In genomic region chr5:81685481-81685880, GRCh38 we compare ENCODE assay signal across 25 cellular contexts.
"Had no signal": no experiment of that assay in that cellular context is flagged by ENCODE, and none has a peak within 500 bp of the region (broad histone marks: within the 10 kb centered on the region; RNA-seq: fewer than 3 reads in every experiment).

No MANE protein-coding gene starts in this region.

- ATAC-seq: natural killer cell treated with Interleukin-12 subunit alpha and Interleukin-12 subunit beta and Interleukin-15 and Interleukin-18, amount 100 ng/mL, for 72 hours; pancreas; right cardiac atrium; right lobe of liver; stimulated activated effector memory CD8-positive, alpha-beta T cell treated with anti-CD3 and anti-CD28 coated beads, Interleukin-12 subunit alpha, Interleukin-12 subunit beta, amount 100 ng/mL, for 72 hours; stimulated activated naive B cell treated with anti-CD40 and anti-IgM and Interleukin-4, amounts not matched to agents 10 μg/mL and 1 μg/mL and 100 μg/mL, for 72 hours had no signal

- H3K36me3 ChIP-seq: neutrophil, pancreas, prostate gland, right lobe of liver, sigmoid colon, thoracic aorta, thyroid gland, upper lobe of left lung, vagina had no signal

- H3K27me3 ChIP-seq: neutrophil, pancreas, right lobe of liver, sigmoid colon, stomach, thyroid gland, tibial nerve, upper lobe of left lung, vagina had no signal

- DNase-seq: nephron progenitor cell; nucleus accumbens; pancreas; retina; right cardiac atrium; right lobe of liver; sigmoid colon; small intestine; stimulated activated CD4-positive, alpha-beta T cell treated with anti-CD3 and anti-CD28 coated beads, Interleukin-15, amount 100 ng/mL, for 24 hours; stimulated activated CD4-positive, alpha-beta T cell treated with anti-CD3 and anti-CD28 coated beads, Interleukin-2, amount 100 ng/mL, for 24 hours; stimulated activated CD4-positive, alpha-beta T cell treated with anti-CD3 and anti-CD28 coated beads, Interleukin-2, amount 100 ng/mL, for 48 hours; stimulated activated CD4-positive, alpha-beta T cell treated with anti-CD3 and anti-CD28 coated beads, Interleukin-4, amount 100 ng/mL, for 24 hours; stimulated activated naive B cell treated with anti-CD40 and anti-IgM and Interleukin-4, amounts not matched to agents 10 μg/mL and 1 μg/mL and 100 μg/mL, for 72 hours; stimulated activated naive CD4-positive, alpha-beta T cell treated with Interleukin-2 at 50 U/mL for 16 hours; stomach; thyroid gland; trophoblast cell; upper lobe of left lung had no signal

- H3K4me1 ChIP-seq: pancreas, prostate gland, right lobe of liver, stomach, tibial nerve, upper lobe of left lung, vagina had no signal

- H3K27ac ChIP-seq: neutrophil, pancreas, prostate gland, right lobe of liver, sigmoid colon, stomach, thoracic aorta, thyroid gland, tibial nerve, upper lobe of left lung, vagina had no signal

- H3K9me3 ChIP-seq: neutrophil, pancreas, prostate gland, right lobe of liver, sigmoid colon, thyroid gland, vagina had no signal

- H3K4me3 ChIP-seq: pancreas, prostate gland, right lobe of liver, sigmoid colon, stomach, thoracic aorta, thyroid gland, tibial nerve, upper lobe of left lung, vagina had no signal
